Comparison of ENCODE assay signal across 8 cellular contexts in the genomic region with DNA sequence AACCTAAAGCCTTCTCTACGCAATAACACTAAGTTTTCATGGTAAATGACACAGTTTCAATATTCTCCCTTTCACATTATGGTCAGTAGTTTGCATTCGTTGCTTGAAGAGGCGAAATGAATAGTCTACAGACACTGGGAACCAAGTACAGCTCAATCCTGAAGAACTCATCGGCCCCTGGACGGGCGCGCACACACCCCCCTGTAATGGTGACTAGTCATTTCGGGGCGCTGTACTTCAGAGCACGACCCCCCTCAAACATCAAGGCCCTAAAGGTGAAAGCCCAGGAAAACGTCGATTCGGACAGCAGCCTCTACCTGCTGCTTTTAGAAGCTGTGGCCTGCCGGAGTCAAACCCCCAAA. TPM values are rescaled to one million over a fixed set of nuclear protein-coding genes. Genes with fewer than 3 reads are reported as not detected.
DNase-seq lines count a peak whose midpoint lies in the region; ATAC-seq and TF ChIP-seq lines count a peak whose summit lies in the region.

No MANE protein-coding gene starts in this region.

- H3K4me1 ChIP-seq in fibroblast of lung (ENCODE audit: control insufficient read depth, extremely low read depth, insufficient read depth, low read length), result peaks cover 7% of the 10 kb centered on the region
- H3K4me1 ChIP-seq in ovary (ENCODE audit: insufficient read depth), result peaks cover 11% of the 10 kb centered on the region

- no peaks in the 10 kb centered on the region for H4K20me1 ChIP-seq in fibroblast of lung (ENCODE audit: control insufficient read depth, extremely low read depth, insufficient read depth, low read length)

- H3K79me2 ChIP-seq in fibroblast of lung (ENCODE audit: control insufficient read depth, insufficient read depth, low read length), result peaks cover 53% of the 10 kb centered on the region

- H3K4me2 ChIP-seq in fibroblast of lung (ENCODE audit: extremely low read depth, insufficient read depth, low read length), result peak overlapping the region; percentile 91

- H3K4me3 Mint-ChIP-seq in T-cell, result peak overlapping the region; percentile 97 to 99 (median 99)

- H3K4me3 ChIP-seq in fibroblast of lung (replicated peaks in 1 of 4; ENCODE audit: control extremely low read depth in 1 of 4, insufficient read depth in 1 of 4, low read depth in 3 of 4, low read length in 4 of 4) (peak overlapping the region; percentile 56 to 96 (median 81)), ovary (peak overlapping the region; percentile 86)

- H3K27me3 Mint-ChIP-seq in T-cell, result no peaks in the 10 kb centered on the region

- no peak for TF ChIP-seq POLR2A in ovary (IDR thresholded peaks at IDR 0.05)

- H3K27ac ChIP-seq in fibroblast of lung (ENCODE audit: insufficient read depth, low read length), result peak overlapping the region; percentile 92
- H3K27ac ChIP-seq in ovary, result peak overlapping the region; percentile 80 to 88

- H3K4me1 Mint-ChIP-seq in T-cell, result peaks cover 39 to 48% (median 48%) of the 10 kb centered on the region in 3 donors

- H2AFZ ChIP-seq in fibroblast of lung (ENCODE audit: low read length), result no peak overlapping the region

- H3K9me3 ChIP-seq in fibroblast of lung (ENCODE audit: control insufficient read depth, insufficient read depth, low read depth, low read length) (no peaks in the 10 kb centered on the region), ovary (no peaks in the 10 kb centered on the region)

- POLR2A ChIA-PET in T-cell (lab: Charles Lee), result interaction anchor here (0.5 to 0.9 kb wide), 3 partner anchors 9 to 1825 kb away, joined by 3 to 6 read pairs (median 3); no protein-coding TSS in a partner anchor

- 1 to 2% (median 2%) methylated on average over 14 of the region's 14 CpGs for WGBS in ovary, 3 donors

- H3K27me3 ChIP-seq in fibroblast of lung (ENCODE audit: control insufficient read depth, insufficient read depth, low read length) (no peaks in the 10 kb centered on the region), ovary (no peaks in the 10 kb centered on the region)

- H3K36me3 ChIP-seq in fibroblast of lung (ENCODE audit: control insufficient read depth, insufficient read depth, low read length), result no peaks in the 10 kb centered on the region
- H3K36me3 ChIP-seq in ovary, result no peaks in the 10 kb centered on the region

- H3K27ac Mint-ChIP-seq in T-cell, result peak overlapping the region; percentile 77 to 98

- no peak for TF ChIP-seq EP300 in ovary (IDR thresholded peaks at IDR 0.05)

- CTCF ChIA-PET in T-cell (lab: Charles Lee), result interaction anchor here (0.5 to 0.9 kb wide), 3 partner anchors 53 to 1921 kb away, joined by 3 to 16 read pairs (median 3); no protein-coding TSS in a partner anchor

- DNase-seq in A172 (ENCODE audit: low spot score), result peak; percentile 31
- peak in 3 of 34 experiments; percentile 2 to 4 (median 3) for DNase-seq in T-cell
- peak in 1 of 2 donors; percentile 31 for DNase-seq in fibroblast of lung (ENCODE audit: low read depth in 2 of 2)
- peak in 1 of 5 donors; percentile 26 for DNase-seq in ovary
- DNase-seq in NCI-H1048 (lab: John Stamatoyannopoulos, UW), result no peak
- no peak for DNase-seq in effector CD8-positive, alpha-beta T cell (lab: John Stamatoyannopoulos, UW)

- H3K36me3 Mint-ChIP-seq in T-cell, result peaks cover 9% of the 10 kb centered on the region

- no peaks in the 10 kb centered on the region for H3K9me3 Mint-ChIP-seq in T-cell

- intact Hi-C loops in ovary (cut with DNase I), result no loop called here

- peak overlapping the region; percentile 88 for H3K9ac ChIP-seq in fibroblast of lung (ENCODE audit: insufficient read depth, low read length)

- TF ChIP-seq CTCF in fibroblast of lung (conservative IDR thresholded peaks at IDR 0.05 in 1 of 2, IDR thresholded peaks at IDR 0.05 in 1 of 2; ENCODE audit: low read depth in 1 of 2, low read length in 2 of 2) (no peak), ovary (IDR thresholded peaks at IDR 0.05) (no peak)

- peak; percentile 5 for ATAC-seq in GM19467 (IDR thresholded peaks at IDR 0.05; ENCODE audit: unreplicated experiment)
- ATAC-seq in T-cell (replicated peaks in 1 of 4), result no peak
- ATAC-seq in HG02970 (IDR thresholded peaks at IDR 0.05; ENCODE audit: low FRiP score, unreplicated experiment), result no peak

RNA-seq across cellular contexts. Expression of gene NT5C2, which starts 1.0 kb away (rescaled TPM):
- total RNA-seq in A172 (2014; rRNA removed; shearing (Covaris generic)), result 96.1 and 135 TPM in 2 replicates
- total RNA-seq in T-cell, result 10 to 100 TPM; 49.7 to 63.5 (median 54.0) TPM
- total RNA-seq in fibroblast of lung, result 66.8 and 82.2 TPM in 2 replicates
- polyA plus RNA-seq in fibroblast of lung, result 64.0 and 74.3 TPM in 2 replicates
- 47.9 and 58.2 TPM in 2 replicates for polyA plus RNA-seq in fibroblast of lung (2012)
- 33.3 and 40.0 TPM in 2 replicates for polyA minus RNA-seq in fibroblast of lung (ENCODE audit: low replicate concordance)
- 10 to 100 TPM; 57.8 to 88.5 (median 62.0) TPM for total RNA-seq in ovary
- 10 to 100 TPM; 49.1 to 92.3 TPM for polyA plus RNA-seq in ovary

RNA-seq across cellular contexts. Expression of gene RPEL1, which starts 53.6 kb away (rescaled TPM):
- 0.05 and 0.17 TPM in 2 replicates for total RNA-seq in A172 (2014; rRNA removed; shearing (Covaris generic))
- total RNA-seq in T-cell, result not detected
- 0.17 and 0.26 TPM in 2 replicates for total RNA-seq in fibroblast of lung
- 0.09 and 0.18 TPM in 2 replicates for polyA plus RNA-seq in fibroblast of lung
- polyA plus RNA-seq in fibroblast of lung (2012), result 0.07 TPM in 1 of 2 replicates, not detected in the other
- 0.12 TPM in 1 of 2 replicates, not detected in the other for polyA minus RNA-seq in fibroblast of lung (ENCODE audit: low replicate concordance)
- total RNA-seq in ovary, result not detected
- polyA plus RNA-seq in ovary, result not detected
